ENCODE assay signal across 8 cellular contexts in the genomic region with DNA sequence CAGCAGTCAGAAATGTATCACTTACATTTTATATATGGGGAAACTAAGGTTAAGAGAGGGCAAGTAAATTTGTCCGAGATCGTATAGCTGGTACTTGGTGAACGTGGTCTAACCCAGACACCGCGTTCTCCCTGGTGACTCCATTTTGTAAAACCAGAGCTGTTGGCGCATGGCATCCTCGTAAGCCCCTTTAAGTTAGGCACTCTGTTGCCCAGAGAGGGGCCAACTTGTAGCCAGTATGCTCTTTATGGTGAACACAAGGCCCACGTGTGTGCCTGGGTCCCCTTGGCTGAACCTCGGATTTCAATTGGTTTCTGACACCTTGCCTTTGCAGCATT. TPM values are rescaled to one million over a fixed set of nuclear protein-coding genes. Genes with fewer than 3 reads are reported as not detected.
DNase-seq lines count a peak whose midpoint lies in the region; ATAC-seq and TF ChIP-seq lines count a peak whose summit lies in the region.

No MANE protein-coding gene starts in this region.

- peak; percentile 3 for DNase-seq in activated CD4-positive, alpha-beta T cell treated with anti-CD3 and anti-CD28 coated beads for 48 hours
- DNase-seq in activated CD4-positive, alpha-beta T cell treated with anti-CD3 and anti-CD28 coated beads for 4 hours, result no peak
- no peak for DNase-seq in fibroblast of pulmonary artery (ENCODE audit: low read depth)
- DNase-seq in stomach, result no peak
- DNase-seq in NCI-H1930 (lab: John Stamatoyannopoulos, UW), result no peak
- DNase-seq in GM19238 (ENCODE audit: insufficient read length, low spot score), result no peak

- peaks cover 4 to 13% (median 6%) of the 10 kb centered on the region in 4 donors for H3K4me1 ChIP-seq in stomach

- H3K36me3 ChIP-seq in stomach, result no peaks in the 10 kb centered on the region

- no peak for ATAC-seq in GM18867 (IDR thresholded peaks at IDR 0.05; ENCODE audit: unreplicated experiment)

- peak overlapping the region; percentile 82 for H3K4me3 ChIP-seq in WI38 (ENCODE audit: low read depth, low read length)
- peak overlapping the region; percentile 76 for H3K4me3 ChIP-seq in fibroblast of pulmonary artery (replicated peaks; ENCODE audit: low read depth, low read length)
- H3K4me3 ChIP-seq in stomach, result peak overlapping the region; percentile 60 to 77 (median 69)

- no peak for TF ChIP-seq EP300 in stomach (IDR thresholded peaks at IDR 0.05)

- intact Hi-C loops in stomach (cut with DNase I; ENCODE audit: low total_unique reads), result loop anchor here (5.0 kb wide), 1 partner anchor 37 kb away; no protein-coding TSS in a partner anchor

- 72 to 84% (median 79%) methylated on average over 9 of the region's 9 CpGs for WGBS in stomach, 5 donors

- no peak for TF ChIP-seq CTCF in WI38 (IDR thresholded peaks at IDR 0.05; ENCODE audit: low read depth, low read length)
- no peak for TF ChIP-seq CTCF in fibroblast of pulmonary artery (IDR thresholded peaks at IDR 0.05; ENCODE audit: low read length, missing control alignments)
- TF ChIP-seq CTCF in stomach (IDR thresholded peaks at IDR 0.05), result no peak

- TF ChIP-seq POLR2A in stomach (IDR thresholded peaks at IDR 0.05), result no peak

- H3K27me3 ChIP-seq in stomach, result peaks cover 0 to 35% (median 17%) of the 10 kb centered on the region in 3 donors

- H3K27ac ChIP-seq in stomach, result peak overlapping the region; percentile 92 to 98 (median 95)

- H3K9me3 ChIP-seq in stomach, result peaks cover 0 to 6% (median 0%) of the 10 kb centered on the region in 4 donors

RNA-seq across cellular contexts. Expression of a gene that starts 39.7 kb away (rescaled TPM):
- total RNA-seq in stomach, result 10 to 100 TPM in 4 of 5 donors, 1 to 10 TPM in 1; 7.0 to 57.5 (median 16.1) TPM
- 1 to 10 TPM; 2.8 to 5.7 (median 3.5) TPM for polyA plus RNA-seq in stomach

RNA-seq across cellular contexts. Expression of a gene that starts 47.0 kb away (rescaled TPM):
- total RNA-seq in stomach, result 1 to 10 TPM in 2 of 5 donors, under 1 TPM in 2, not detected in 1; 0.58 to 7.7 (median 1.4) TPM
- polyA plus RNA-seq in stomach, result 1 to 10 TPM; 1.7 to 2.6 (median 2.1) TPM
